ENCODE assay signal across 33 cellular contexts in genomic region chr7:30552330-30552729, GRCh38.
"Had no signal": no experiment of that assay in that cellular context is flagged by ENCODE, and none has a peak within 500 bp of the region (broad histone marks: within the 10 kb centered on the region; RNA-seq: fewer than 3 reads in every experiment).

No MANE protein-coding gene starts in this region.

- H3K4me1 ChIP-seq: uterus had no signal

- H3K9me3 ChIP-seq: esophagus muscularis mucosa, gastroesophageal sphincter, heart right ventricle, mucosa of descending colon, suprapubic skin, transverse colon, upper lobe of right lung, uterus had no signal

- H3K27ac Mint-ChIP-seq: endodermal cell; immature natural killer cell; memory B cell; natural killer cell treated with Interleukin-12 subunit alpha and Interleukin-12 subunit beta and Interleukin-15 and Interleukin-18, amount 100 ng/mL, for 72 hours; progenitor cell of endocrine pancreas; stimulated activated naive CD8-positive, alpha-beta T cell treated with anti-CD3 and anti-CD28 coated beads, Interleukin-15, amount 100 ng/mL, for 72 hours had no signal

- DNase-seq: effector CD8-positive, alpha-beta T cell; endodermal cell; foreskin keratinocyte; heart right ventricle; hippocampal formation; immature natural killer cell; islet precursor cell; kidney glomerular epithelial cell; left colon; left ventricle myocardium superior; mucosa of descending colon; naive B cell; stimulated activated CD4-positive, alpha-beta T cell treated with anti-CD3 and anti-CD28 coated beads, Interleukin-12 subunit alpha, Interleukin-12 subunit beta, amount 100 ng/mL, for 4 hours; stimulated activated CD4-positive, alpha-beta T cell treated with anti-CD3 and anti-CD28 coated beads, Interleukin-1b, Interleukin-23, amount 100 ng/mL, for 48 hours; stimulated activated CD4-positive, alpha-beta T cell treated with anti-CD3 and anti-CD28 coated beads, Interleukin-4, amount 100 ng/mL, for 1 hour; stimulated activated CD8-positive, alpha-beta memory T cell treated with anti-CD3 and anti-CD28 coated beads, Interleukin-4, amount 100 ng/mL, for 48 hours; stimulated activated naive CD4-positive, alpha-beta T cell; stimulated activated naive CD8-positive, alpha-beta T cell treated with anti-CD3 and anti-CD28 coated beads, Interleukin-15, amount 100 ng/mL, for 72 hours; transverse colon; upper lobe of right lung; uterus had no signal

- H3K27ac ChIP-seq: gastroesophageal sphincter, transverse colon, upper lobe of right lung, uterus had no signal

- H3K36me3 Mint-ChIP-seq: natural killer cell treated with Interleukin-12 subunit alpha and Interleukin-12 subunit beta and Interleukin-15 and Interleukin-18, amount 100 ng/mL, for 72 hours had no signal

- H3K36me3 ChIP-seq: transverse colon, upper lobe of right lung, uterus had no signal

- H3K27me3 Mint-ChIP-seq: memory B cell; naive B cell; natural killer cell treated with Interleukin-12 subunit alpha and Interleukin-12 subunit beta and Interleukin-15 and Interleukin-18, amount 100 ng/mL, for 72 hours; progenitor cell of endocrine pancreas; stimulated activated naive CD8-positive, alpha-beta T cell treated with anti-CD3 and anti-CD28 coated beads, Interleukin-15, amount 100 ng/mL, for 72 hours had no signal

- H3K79me2 ChIP-seq: parathyroid adenoma had no signal

- H3K4me3 ChIP-seq: esophagus muscularis mucosa, gastroesophageal sphincter, heart right ventricle, lung, mucosa of descending colon, smooth muscle cell, suprapubic skin, transverse colon, upper lobe of right lung, uterus had no signal

- H3K9me3 Mint-ChIP-seq: memory B cell; naive B cell; natural killer cell treated with Interleukin-12 subunit alpha and Interleukin-12 subunit beta and Interleukin-15 and Interleukin-18, amount 100 ng/mL, for 72 hours; neural crest cell; stimulated activated naive CD8-positive, alpha-beta T cell treated with anti-CD3 and anti-CD28 coated beads, Interleukin-15, amount 100 ng/mL, for 72 hours had no signal

- H3K9ac ChIP-seq: parathyroid adenoma had no signal

- H3K4me1 Mint-ChIP-seq: immature natural killer cell had no signal

- ATAC-seq: gastroesophageal sphincter; heart right ventricle; left colon; left ventricle myocardium superior; mucosa of descending colon; natural killer cell treated with Interleukin-12 subunit alpha and Interleukin-12 subunit beta and Interleukin-15 and Interleukin-18, amount 100 ng/mL, for 72 hours; sciatic nerve; stimulated activated naive CD8-positive, alpha-beta T cell treated with anti-CD3 and anti-CD28 coated beads, Interleukin-15, amount 100 ng/mL, for 72 hours; upper lobe of right lung had no signal

- H3K27me3 ChIP-seq: esophagus muscularis mucosa, foreskin keratinocyte, gastroesophageal sphincter, heart right ventricle, suprapubic skin, transverse colon, upper lobe of right lung, uterus had no signal

- H3K4me3 Mint-ChIP-seq: endodermal cell; immature natural killer cell; memory B cell; mesothelial cell of epicardium; naive B cell; natural killer cell treated with Interleukin-12 subunit alpha and Interleukin-12 subunit beta and Interleukin-15 and Interleukin-18, amount 100 ng/mL, for 72 hours; neural crest cell; stimulated activated naive CD8-positive, alpha-beta T cell treated with anti-CD3 and anti-CD28 coated beads, Interleukin-15, amount 100 ng/mL, for 72 hours had no signal

- H3K4me2 ChIP-seq: smooth muscle cell had no signal

- H2AFZ ChIP-seq: parathyroid adenoma had no signal
